ENCODE assay signal across 24 cellular contexts in the genomic region with DNA sequence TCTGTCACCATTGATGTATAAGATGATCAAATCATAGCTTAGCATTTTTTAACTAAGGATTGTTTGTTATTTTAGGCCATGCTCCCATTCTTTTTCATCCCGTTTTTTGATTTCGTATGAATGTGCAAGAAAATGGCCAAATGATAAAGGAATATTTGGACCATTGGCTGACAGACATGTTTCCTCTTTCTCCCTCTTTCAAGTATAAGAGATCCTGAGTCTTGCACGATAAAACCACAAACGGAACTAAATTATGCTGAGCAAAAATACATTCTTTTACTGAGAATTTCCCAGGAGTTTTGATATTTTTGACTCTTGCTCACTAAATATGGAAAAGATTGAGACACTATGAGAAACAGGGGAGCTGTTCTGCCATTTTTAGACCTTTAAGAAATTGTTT.
DNase-seq lines count a peak whose midpoint lies in the region; ATAC-seq and TF ChIP-seq lines count a peak whose summit lies in the region.
"Had no signal": no experiment of that assay in that cellular context is flagged by ENCODE, and none has a peak within 500 bp of the region (broad histone marks: within the 10 kb centered on the region; RNA-seq: fewer than 3 reads in every experiment).

No MANE protein-coding gene starts in this region.

- DNase-seq in MV-4-11 (lab: John Stamatoyannopoulos, UW) (peak; percentile 32), choroid plexus epithelial cell (ENCODE audit: low read depth) (peak; percentile 30), osteoblast (ENCODE audit: insufficient read length, low spot score, missing footprints) (no peak), hepatocyte (ENCODE audit: low spot score) (no peak), CD14-positive monocyte (ENCODE audit: low spot score) (no peak)
- DNase-seq: activated CD4-positive, alpha-beta memory T cell treated with anti-CD3 and anti-CD28 coated beads for 36 hours; activated effector memory CD4-positive, alpha-beta T cell treated with anti-CD3 and anti-CD28 coated beads, Interleukin-2, amount 50 U/mL, for 16 hours; adrenal gland; COR-L47; DND-41; NCI-H1105; NCI-H2081 treated with DMSO at 0.1 percent for 48 hours; NCI-H510A; psoas muscle; SHP77; stimulated activated CD4-positive, alpha-beta T cell treated with anti-CD3 and anti-CD28 coated beads, Interleukin-4, amount 100 ng/mL, for 1 hour; trophoblast cell had no signal

- H3K36me3 ChIP-seq in BLaER1 treated with 17β-estradiol and CSF1 and Interleukin-3, amounts not matched to agents 10 nM and 100 nM = no peaks in the 10 kb centered on the region
- H3K36me3 ChIP-seq in osteoblast (ENCODE audit: insufficient read depth, low read length) (no peaks in the 10 kb centered on the region), hepatocyte (replicated peaks; ENCODE audit: insufficient read depth, low read depth) (no peaks in the 10 kb centered on the region)
- H3K36me3 ChIP-seq: adrenal gland, gastroesophageal sphincter, HAP-1 had no signal

- peak overlapping the region; percentile 29 to 77 (median 66); a peak in 21 of 22 replicates for H3K4me2 ChIP-seq in BLaER1 treated with 17β-estradiol and CSF1 and Interleukin-3, amounts not matched to agents 10 nM and 100 nM
- H3K4me2 ChIP-seq in osteoblast (ENCODE audit: insufficient read depth, low read length) (peak overlapping the region; percentile 43), hepatocyte (no peak overlapping the region)

- H3K27me3 Mint-ChIP-seq in CD14-positive monocyte (ENCODE audit: low read depth in 3 of 3) = peaks cover 0 to 2% (median 0%) of the 10 kb centered on the region in 3 donors
- H3K27me3 Mint-ChIP-seq: activated CD4-positive, alpha-beta memory T cell treated with anti-CD3 and anti-CD28 coated beads for 36 hours; stimulated activated naive CD8-positive, alpha-beta T cell treated with anti-CD3 and anti-CD28 coated beads, Interleukin-15, Interleukin-2, amounts not matched to agents 100 ng/mL and 50 ng/mL, for 24 hours had no signal

- H3K4me1 Mint-ChIP-seq in CD14-positive monocyte = peaks cover 29% of the 10 kb centered on the region

- H3K36me3 Mint-ChIP-seq in CD14-positive monocyte = no peaks in the 10 kb centered on the region
- H3K36me3 Mint-ChIP-seq: activated CD4-positive, alpha-beta memory T cell treated with anti-CD3 and anti-CD28 coated beads for 36 hours had no signal

- intact Hi-C loops in CD14-positive monocyte (cut with micrococcal nuclease) = loop anchor here in 1 of 2 donors (10.0 kb wide), 1 partner anchor 50 kb away; no protein-coding TSS in a partner anchor

- H3K9me3 Mint-ChIP-seq in CD14-positive monocyte = no peaks in the 10 kb centered on the region
- H3K9me3 Mint-ChIP-seq: stimulated activated naive CD8-positive, alpha-beta T cell treated with anti-CD3 and anti-CD28 coated beads, Interleukin-15, Interleukin-2, amounts not matched to agents 100 ng/mL and 50 ng/mL, for 24 hours; T-helper 1 cell treated with Interleukin-12 subunit alpha and Interleukin-12 subunit beta and Interleukin-4 antibody, amounts not matched to agents 30 μg/mL and 1 μg/mL, for 36 hours had no signal

- peak overlapping the region; percentile 36 for H2AFZ ChIP-seq in osteoblast (ENCODE audit: low read length)
- no peak overlapping the region for H2AFZ ChIP-seq in hepatocyte

- TF ChIP-seq CTCF in choroid plexus epithelial cell (conservative IDR thresholded peaks at IDR 0.05; ENCODE audit: low read depth, low read length) (no peak), osteoblast (IDR thresholded peaks at IDR 0.05; ENCODE audit: extremely low read depth, low read depth, low read length) (no peak), hepatocyte (IDR thresholded peaks at IDR 0.05; ENCODE audit: poor library complexity) (no peak), CD14-positive monocyte (IDR thresholded peaks at IDR 0.05) (no peak)

- no peak overlapping the region; a peak in 1 of 22 replicates for H3K9ac ChIP-seq in BLaER1 treated with 17β-estradiol and CSF1 and Interleukin-3, amounts not matched to agents 10 nM and 100 nM

- peak overlapping the region in 10 of 11 experiments; percentile 14 to 58 (median 51); a peak in 16 of 22 replicates for H3K27ac ChIP-seq in BLaER1 treated with 17β-estradiol and CSF1 and Interleukin-3, amounts not matched to agents 10 nM and 100 nM
- peak overlapping the region; percentile 18 for H3K27ac ChIP-seq in osteoblast (ENCODE audit: low read depth, low read length)
- no peak overlapping the region for H3K27ac ChIP-seq in hepatocyte
- H3K27ac ChIP-seq: psoas muscle had no signal

- H3K79me2 ChIP-seq in osteoblast (ENCODE audit: insufficient read depth, low read length) (no peaks in the 10 kb centered on the region), hepatocyte (no peaks in the 10 kb centered on the region)

- peaks cover 24 to 69% (median 42%) of the 10 kb centered on the region in 10 experiments for H3K4me1 ChIP-seq in BLaER1 treated with 17β-estradiol and CSF1 and Interleukin-3, amounts not matched to agents 10 nM and 100 nM
- H3K4me1 ChIP-seq in osteoblast (ENCODE audit: insufficient read depth, low read length) = peaks cover 6% of the 10 kb centered on the region
- H3K4me1 ChIP-seq in hepatocyte (ENCODE audit: insufficient read depth) = no peaks in the 10 kb centered on the region
- H3K4me1 ChIP-seq: HAP-1 had no signal

- peak overlapping the region in 1 of 7 donors; percentile 61 for H3K27ac Mint-ChIP-seq in CD14-positive monocyte
- H3K27ac Mint-ChIP-seq: activated CD4-positive, alpha-beta memory T cell treated with anti-CD3 and anti-CD28 coated beads for 36 hours; stimulated activated naive CD8-positive, alpha-beta T cell treated with anti-CD3 and anti-CD28 coated beads, Interleukin-15, Interleukin-2, amounts not matched to agents 100 ng/mL and 50 ng/mL, for 24 hours; T-helper 1 cell treated with Interleukin-12 subunit alpha and Interleukin-12 subunit beta and Interleukin-4 antibody, amounts not matched to agents 30 μg/mL and 1 μg/mL, for 36 hours had no signal

- no peaks in the 10 kb centered on the region for H4K20me1 ChIP-seq in BLaER1 treated with 17β-estradiol and CSF1 and Interleukin-3, amounts not matched to agents 10 nM and 100 nM
- H4K20me1 ChIP-seq in osteoblast (ENCODE audit: insufficient read depth, low read length) (no peaks in the 10 kb centered on the region), hepatocyte (ENCODE audit: insufficient read depth, poor library complexity, severe bottlenecking) (no peaks in the 10 kb centered on the region)

- no peaks in the 10 kb centered on the region for H3K9me2 ChIP-seq in hepatocyte (replicated peaks; ENCODE audit: insufficient read depth)

- H3K27me3 ChIP-seq in BLaER1 treated with 17β-estradiol and CSF1 and Interleukin-3, amounts not matched to agents 10 nM and 100 nM = no peaks in the 10 kb centered on the region
- H3K27me3 ChIP-seq in osteoblast (ENCODE audit: insufficient read depth, low read length) (no peaks in the 10 kb centered on the region), hepatocyte (no peaks in the 10 kb centered on the region)
- H3K27me3 ChIP-seq: adrenal gland, gastroesophageal sphincter had no signal

- H3K4me3 ChIP-seq in BLaER1 treated with 17β-estradiol and CSF1 and Interleukin-3, amounts not matched to agents 10 nM and 100 nM = no peak overlapping the region; a peak in 3 of 20 replicates
- H3K4me3 ChIP-seq in choroid plexus epithelial cell (ENCODE audit: low read depth, low read length) (no peak overlapping the region), osteoblast (ENCODE audit: insufficient read depth, low read length) (no peak overlapping the region), hepatocyte (no peak overlapping the region)
- H3K4me3 ChIP-seq: adrenal gland, gastroesophageal sphincter, HAP-1, psoas muscle had no signal

- ATAC-seq in GM19455 (IDR thresholded peaks at IDR 0.05; ENCODE audit: unreplicated experiment) (no peak), GM18517 (IDR thresholded peaks at IDR 0.05; ENCODE audit: unreplicated experiment) (no peak)
- ATAC-seq: gastroesophageal sphincter, psoas muscle had no signal

- H3K9me3 ChIP-seq in BLaER1 treated with 17β-estradiol and CSF1 and Interleukin-3, amounts not matched to agents 10 nM and 100 nM (replicated peaks in 1 of 11) = no peaks in the 10 kb centered on the region
- H3K9me3 ChIP-seq in osteoblast (ENCODE audit: low read depth, low read length) (no peaks in the 10 kb centered on the region), hepatocyte (ENCODE audit: low read depth) (no peaks in the 10 kb centered on the region)
- H3K9me3 ChIP-seq: adrenal gland, gastroesophageal sphincter, psoas muscle had no signal

- no peak overlapping the region for H3K4me3 Mint-ChIP-seq in CD14-positive monocyte
- H3K4me3 Mint-ChIP-seq: activated CD4-positive, alpha-beta memory T cell treated with anti-CD3 and anti-CD28 coated beads for 36 hours; stimulated activated naive CD8-positive, alpha-beta T cell treated with anti-CD3 and anti-CD28 coated beads, Interleukin-15, Interleukin-2, amounts not matched to agents 100 ng/mL and 50 ng/mL, for 24 hours; T-helper 1 cell treated with Interleukin-12 subunit alpha and Interleukin-12 subunit beta and Interleukin-4 antibody, amounts not matched to agents 30 μg/mL and 1 μg/mL, for 36 hours had no signal

- WGBS in hepatocyte (ENCODE audit: low lambda C conversion rate, missing lambda C conversion rate) = 86% methylated on average over 4 of the region's 4 CpGs

Comparison
In these comparisons a context has a peak if more than half of its experiments do, and no peak if none do; other contexts are left out.
1. DNase-seq: peak in MV-4-11 (single experiment) and choroid plexus epithelial cell (single experiment); none in osteoblast (single experiment), hepatocyte (single experiment) and CD14-positive monocyte (single experiment).